ENCODE assay signal across 1 cellular context in genomic region chr3:194137314-194138097, GRCh38.
TF ChIP-seq lines count a peak whose summit lies in the region.

No MANE protein-coding gene starts in this region.

TF ChIP-seq in HEK293, 187 proteins besides CTCF, POLR2A, EP300 and RAD21 (continued from another document):
- TF ChIP-seq ZNF692 (tag by site-specific recombination; IDR thresholded peaks at IDR 0.05) (no peak), ZNF626 (tag by site-specific recombination; IDR thresholded peaks at IDR 0.05) (no peak), ZEB2 (tag by site-specific recombination; IDR thresholded peaks at IDR 0.05) (0 out of 2 replicates have a peak, but pooled peaks have one; percentile 42), ZFP69B (tag by site-specific recombination; IDR thresholded peaks at IDR 0.05) (no peak), SP2 (tag by site-specific recombination; IDR thresholded peaks at IDR 0.05) (0 out of 2 replicates have a peak, but pooled peaks have one; percentile 9), ZNF350 (tag by site-specific recombination; IDR thresholded peaks at IDR 0.05) (no peak), ZBTB6 (tag by site-specific recombination; IDR thresholded peaks at IDR 0.05) (no peak)
